In the genomic region with DNA sequence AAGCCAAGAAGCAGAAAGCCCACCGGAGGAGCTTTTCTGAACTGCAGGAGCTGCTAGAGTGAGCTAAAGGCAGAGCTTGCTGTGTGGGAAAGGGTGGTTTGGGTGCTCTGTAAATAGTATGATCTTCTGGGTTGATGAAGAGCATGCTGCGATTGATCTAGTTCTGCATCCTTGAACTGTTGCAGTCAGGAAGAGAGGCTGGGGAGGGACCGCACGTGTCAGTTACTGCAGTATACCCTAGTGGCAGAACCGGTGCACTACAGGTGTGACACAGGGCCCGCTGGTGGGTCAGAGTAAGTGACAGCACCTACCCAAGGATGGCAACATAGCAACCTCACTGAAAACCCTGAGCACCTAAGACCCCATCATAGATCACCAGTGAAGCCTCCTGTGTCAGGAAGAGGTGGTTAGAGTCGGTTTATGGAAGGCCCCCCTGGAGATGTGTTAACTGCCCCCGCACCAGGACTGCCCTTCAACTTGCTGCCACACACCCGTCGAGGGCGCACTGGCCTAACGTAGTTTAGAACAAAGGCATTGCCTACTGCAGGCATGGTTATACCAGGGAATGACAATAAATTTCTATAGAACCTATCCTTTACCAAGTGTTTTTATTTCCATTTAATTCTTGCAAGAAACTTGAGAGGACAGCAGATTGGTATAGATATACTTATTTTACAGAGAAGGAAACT, we compare ENCODE assay signal across 8 cellular contexts.
A peak's percentile ranks its signal among the peaks of the same experiment; 100 is the strongest.
DNase-seq lines count a peak whose midpoint lies in the region; ATAC-seq, FAIRE-seq and TF ChIP-seq lines count a peak whose summit lies in the region.

No MANE protein-coding gene starts in this region.

- peaks cover 5% of the 10 kb centered on the region; the same call in 2 of the 3 replicates for H3K4me1 Mint-ChIP-seq in GM23338

- H3F3A ChIP-seq in GM23338 (replicated peaks; ENCODE audit: low read depth), result no peaks in the 10 kb centered on the region

- peaks cover 3% of the 10 kb centered on the region for H3K27me3 Mint-ChIP-seq in GM23338 (ENCODE audit: insufficient read depth, low read depth, poor library complexity)

- H3K9me3 ChIP-seq in DND-41 (ENCODE audit: insufficient read depth, low read length, severe bottlenecking), result no peaks in the 10 kb centered on the region

- no peak overlapping the region for H3K4me3 ChIP-seq in DND-41 (ENCODE audit: low read depth in 1 of 2, low read length in 2 of 2)
- no peak overlapping the region for H3K4me3 ChIP-seq in GM23338

- H4K20me1 ChIP-seq in DND-41 (ENCODE audit: insufficient read depth, low read length), result no peaks in the 10 kb centered on the region
- no peaks in the 10 kb centered on the region for H4K20me1 ChIP-seq in GM23338 (replicated peaks; ENCODE audit: insufficient read depth)

- CTCF ChIA-PET in RWPE1 (lab: Yijun Ruan, JAX), result interaction anchor here (0.6 to 0.7 kb wide), 2 partner anchors 315 to 347 kb away, joined by 3 to 5 read pairs; no protein-coding TSS in a partner anchor

- ATAC-seq in DND-41 (ENCODE audit: insufficient read depth, low read depth), result peak; percentile 71
- ATAC-seq in GM23338, result peak; percentile 99

- H3K4me1 ChIP-seq in DND-41 (ENCODE audit: insufficient read depth, low read length) (no peaks in the 10 kb centered on the region), GM23338 (ENCODE audit: insufficient read depth) (no peaks in the 10 kb centered on the region)

- H3K4me2 ChIP-seq in DND-41 (ENCODE audit: insufficient read depth, low read length) (no peak overlapping the region), GM23338 (no peak overlapping the region)

- H3K27me3 ChIP-seq in DND-41 (ENCODE audit: insufficient read depth, low read length, poor library complexity) (peaks cover 5% of the 10 kb centered on the region), GM23338 (ENCODE audit: insufficient read depth) (no peaks in the 10 kb centered on the region)

- no peak overlapping the region for H3K4me3 Mint-ChIP-seq in GM23338

- POLR2A ChIA-PET in RWPE1 (lab: Yijun Ruan, JAX; ENCODE audit: low non-redundant PET), result no interaction called here

- peaks cover 2% of the 10 kb centered on the region; the same call in 1 of the 3 replicates for H3K9me3 Mint-ChIP-seq in GM23338

- H3K27ac ChIP-seq in DND-41 (ENCODE audit: low read length) (no peak overlapping the region), GM23338 (ENCODE audit: low read depth) (no peak overlapping the region), RWPE1 (no peak overlapping the region)

- H3K79me2 ChIP-seq in DND-41 (ENCODE audit: insufficient read depth, low read length), result no peaks in the 10 kb centered on the region
- no peaks in the 10 kb centered on the region for H3K79me2 ChIP-seq in GM23338 (replicated peaks; ENCODE audit: insufficient read depth)

- FAIRE-seq in urothelium cell line (lab: Jason Lieb, UNC), result no peak

- H3K36me3 ChIP-seq in DND-41 (ENCODE audit: insufficient read depth, low read length), result no peaks in the 10 kb centered on the region
- H3K36me3 ChIP-seq in GM23338 (ENCODE audit: insufficient read depth), result no peaks in the 10 kb centered on the region

- H3K9ac ChIP-seq in DND-41 (ENCODE audit: low read depth, low read length), result no peak overlapping the region

- DNase-seq in DND-41, result peak; percentile 50
- DNase-seq in GM23338 (ENCODE audit: low spot score), result peak; percentile 87
- DNase-seq in NCI-H82 (lab: John Stamatoyannopoulos, UW), result peak; percentile 96
- DNase-seq in activated T-cell treated with anti-CD3 and anti-CD28 coated beads for 48 hours (ENCODE audit: low read depth), result peak; percentile 49
- peak; percentile 86 for DNase-seq in islet precursor cell
- DNase-seq in stimulated activated CD8-positive, alpha-beta memory T cell treated with anti-CD3 and anti-CD28 coated beads, Interleukin-4, amount 100 ng/mL, for 24 hours (ENCODE audit: low read depth), result peak; percentile 42
- DNase-seq in urothelium cell line (ENCODE audit: low spot score), result no peak
- no peak for DNase-seq in RWPE1 (ENCODE audit: low spot score)

- no peak overlapping the region for H3K27ac Mint-ChIP-seq in GM23338

- TF ChIP-seq CTCF in DND-41 (IDR thresholded peaks at IDR 0.05; ENCODE audit: borderline replicate concordance, extremely low read depth, low read length, poor library complexity, severe bottlenecking) (peak; percentile 57), GM23338 (conservative IDR thresholded peaks at IDR 0.05; ENCODE audit: low read depth in 2 of 2) (peak; percentile 72 to 75), RWPE1 (conservative IDR thresholded peaks at IDR 0.05; ENCODE audit: low read depth) (no peak)

- H2AFZ ChIP-seq in DND-41 (ENCODE audit: low read depth, low read length) (no peak overlapping the region), GM23338 (peak overlapping the region; percentile 64)

- H3K9me2 ChIP-seq in GM23338 (ENCODE audit: insufficient read depth), result no peaks in the 10 kb centered on the region

- no peaks in the 10 kb centered on the region for H3K36me3 Mint-ChIP-seq in GM23338 (ENCODE audit: low read depth)

TF ChIP-seq in GM23338, 12 proteins besides CTCF, POLR2A, EP300 and RAD21:
- no peak for TF ChIP-seq EZH2 (IDR thresholded peaks at IDR 0.05; ENCODE audit: low read depth, unreplicated experiment)
- 0 out of 2 replicates have a peak, but pooled peaks have one; percentile 8 for TF ChIP-seq CREB1 (CRISPR knock-in tag; IDR thresholded peaks at IDR 0.05; ENCODE audit: low read depth)

Comparison
In these comparisons a context has a peak if more than half of its experiments do, and no peak if none do; other contexts are left out.
1. DNase-seq: peak in DND-41 (single experiment), GM23338 (single experiment), NCI-H82 (single experiment), activated T-cell treated with anti-CD3 and anti-CD28 coated beads for 48 hours (single experiment), islet precursor cell (single experiment) and stimulated activated CD8-positive, alpha-beta memory T cell treated with anti-CD3 and anti-CD28 coated beads, Interleukin-4, amount 100 ng/mL, for 24 hours (single experiment); none in urothelium cell line (single experiment) and RWPE1 (single experiment).